26 cellular contexts compared by ENCODE assay signal in genomic region chr10:109166935-109167334, GRCh38.
DNase-seq lines count a peak whose midpoint lies in the region; ATAC-seq and TF ChIP-seq lines count a peak whose summit lies in the region.
"Had no signal": no experiment of that assay in that cellular context is flagged by ENCODE, and none has a peak within 500 bp of the region (broad histone marks: within the 10 kb centered on the region; RNA-seq: fewer than 3 reads in every experiment).

No MANE protein-coding gene starts in this region.

- H3K4me1 Mint-ChIP-seq in HFFc6 (ENCODE audit: low read depth): peaks cover 29% of the 10 kb centered on the region
- H3K4me1 Mint-ChIP-seq in naive thymus-derived CD4-positive, alpha-beta T cell: no peaks in the 10 kb centered on the region
- H3K4me1 Mint-ChIP-seq in natural killer cell treated with Interleukin-12 subunit alpha and Interleukin-12 subunit beta and Interleukin-15 and Interleukin-18, amount 100 ng/mL, for 72 hours (ENCODE audit: low read depth in 2 of 2): no peaks in the 10 kb centered on the region
- H3K4me1 Mint-ChIP-seq: IgD-negative memory B cell had no signal

- no peak for TF ChIP-seq CTCF in HFFc6 (IDR thresholded peaks at IDR 0.05)

- H3K27ac ChIP-seq in naive thymus-derived CD4-positive, alpha-beta T cell (ENCODE audit: low read depth, low read length): no peak overlapping the region
- H3K27ac ChIP-seq: BLaER1 treated with 17β-estradiol and CSF1 and Interleukin-3, amounts not matched to agents 10 nM and 100 nM; KMS-11; SJSA1 had no signal

- H3K36me3 ChIP-seq in adipocyte (ENCODE audit: control insufficient read depth, insufficient read depth, low read length, severe bottlenecking): no peaks in the 10 kb centered on the region
- H3K36me3 ChIP-seq in naive thymus-derived CD4-positive, alpha-beta T cell (ENCODE audit: control insufficient read depth in 2 of 3, insufficient read depth in 3 of 3, low read length in 3 of 3): no peaks in the 10 kb centered on the region
- H3K36me3 ChIP-seq: BLaER1 treated with 17β-estradiol and CSF1 and Interleukin-3, amounts not matched to agents 10 nM and 100 nM; SJSA1 had no signal

- no peaks in the 10 kb centered on the region for H3K27me3 ChIP-seq in adipocyte (replicated peaks; ENCODE audit: control insufficient read depth, insufficient read depth, low read length)
- no peaks in the 10 kb centered on the region for H3K27me3 ChIP-seq in naive thymus-derived CD4-positive, alpha-beta T cell (ENCODE audit: control insufficient read depth in 2 of 2, insufficient read depth in 2 of 2, low read length in 2 of 2)
- H3K27me3 ChIP-seq: BLaER1 treated with 17β-estradiol and CSF1 and Interleukin-3, amounts not matched to agents 10 nM and 100 nM; SJSA1 had no signal

- H3K36me3 Mint-ChIP-seq in HFFc6 (ENCODE audit: low read depth): 0 out of 2 replicates have a peak, but pooled peaks cover 6% of the 10 kb centered on the region
- H3K36me3 Mint-ChIP-seq in naive thymus-derived CD4-positive, alpha-beta T cell: peaks cover 0 to 7% (median 0%) of the 10 kb centered on the region in 5 donors
- H3K36me3 Mint-ChIP-seq in natural killer cell treated with Interleukin-12 subunit alpha and Interleukin-12 subunit beta and Interleukin-15 and Interleukin-18, amount 100 ng/mL, for 72 hours: peaks cover 5% of the 10 kb centered on the region
- H3K36me3 Mint-ChIP-seq: IgD-negative memory B cell had no signal

- no peaks in the 10 kb centered on the region for H3K9me3 ChIP-seq in adipocyte (ENCODE audit: control insufficient read depth, low read length)
- H3K9me3 ChIP-seq in naive thymus-derived CD4-positive, alpha-beta T cell (ENCODE audit: control insufficient read depth in 2 of 3, low read length in 3 of 3): no peaks in the 10 kb centered on the region
- H3K9me3 ChIP-seq: BLaER1 treated with 17β-estradiol and CSF1 and Interleukin-3, amounts not matched to agents 10 nM and 100 nM; SJSA1 had no signal

- DNase-seq in EH (ENCODE audit: low read depth): peak; percentile 51
- peak; percentile 33 for DNase-seq in HFFc6
- DNase-seq in adipocyte (ENCODE audit: low read depth): peak; percentile 21
- DNase-seq in naive thymus-derived CD4-positive, alpha-beta T cell: no peak
- no peak for DNase-seq in natural killer cell treated with Interleukin-12 subunit alpha and Interleukin-12 subunit beta and Interleukin-15 and Interleukin-18, amount 100 ng/mL, for 72 hours (ENCODE audit: low spot score)
- no peak for DNase-seq in activated CD4-positive, alpha-beta T cell treated with anti-CD3 and anti-CD28 coated beads for 48 hours
- no peak for DNase-seq in HPDE6-E6E7 (ENCODE audit: extremely low spot score)
- DNase-seq: AML-193; CD4-positive, alpha-beta T cell; H7; NCI-H1092 treated with DMSO at 0.1 percent for 48 hours; NCI-H1436 treated with DMSO at 0.1 percent for 48 hours; NCI-H187 treated with DMSO at 0.1 percent for 48 hours; NCI-H2171 treated with DMSO at 0.1 percent for 48 hours; NCI-H345; NCI-H524 treated with DMSO at 0.1 percent for 48 hours; NCI-H774; NK-92 treated with Interleukin-12 subunit alpha and Interleukin-12 subunit beta, amount 100 ng/mL, for 24 hours; Right ventricle myocardium superior; RPMI8226; T-helper 1 cell had no signal

- CTCF ChIA-PET in naive thymus-derived CD4-positive, alpha-beta T cell (lab: Charles Lee): no interaction called here

- H3K9ac ChIP-seq in adipocyte (ENCODE audit: low read length): no peak overlapping the region
- H3K9ac ChIP-seq: BLaER1 treated with 17β-estradiol and CSF1 and Interleukin-3, amounts not matched to agents 10 nM and 100 nM; KMS-11 had no signal

- H3K4me3 ChIP-seq in adipocyte (ENCODE audit: low read length): no peak overlapping the region
- no peak overlapping the region for H3K4me3 ChIP-seq in naive thymus-derived CD4-positive, alpha-beta T cell (ENCODE audit: low read length)
- H3K4me3 ChIP-seq: BLaER1 treated with 17β-estradiol and CSF1 and Interleukin-3, amounts not matched to agents 10 nM and 100 nM; SJSA1 had no signal

- H3K27me3 Mint-ChIP-seq in HFFc6 (ENCODE audit: insufficient read depth): no peaks in the 10 kb centered on the region
- H3K27me3 Mint-ChIP-seq in naive thymus-derived CD4-positive, alpha-beta T cell: no peaks in the 10 kb centered on the region
- H3K27me3 Mint-ChIP-seq in natural killer cell treated with Interleukin-12 subunit alpha and Interleukin-12 subunit beta and Interleukin-15 and Interleukin-18, amount 100 ng/mL, for 72 hours: no peaks in the 10 kb centered on the region
- H3K27me3 Mint-ChIP-seq: CD4-positive, alpha-beta T cell; IgD-negative memory B cell had no signal

- intact Hi-C loops in naive thymus-derived CD4-positive, alpha-beta T cell (cut with micrococcal nuclease): no loop called here

- no peaks in the 10 kb centered on the region for H3K9me3 Mint-ChIP-seq in HFFc6
- peaks cover 2 to 17% (median 8%) of the 10 kb centered on the region in 11 donors for H3K9me3 Mint-ChIP-seq in naive thymus-derived CD4-positive, alpha-beta T cell
- peaks cover 8% of the 10 kb centered on the region for H3K9me3 Mint-ChIP-seq in natural killer cell treated with Interleukin-12 subunit alpha and Interleukin-12 subunit beta and Interleukin-15 and Interleukin-18, amount 100 ng/mL, for 72 hours

- H3K27ac Mint-ChIP-seq in HFFc6: no peak overlapping the region
- H3K27ac Mint-ChIP-seq in naive thymus-derived CD4-positive, alpha-beta T cell: no peak overlapping the region
- no peak overlapping the region for H3K27ac Mint-ChIP-seq in natural killer cell treated with Interleukin-12 subunit alpha and Interleukin-12 subunit beta and Interleukin-15 and Interleukin-18, amount 100 ng/mL, for 72 hours
- H3K27ac Mint-ChIP-seq: CD4-positive, alpha-beta T cell; IgD-negative memory B cell; T-helper 2 cell treated with Interferon-gamma antibody and Interleukin-4, amounts not matched to agents 5 μg/mL and 100 μg/mL, for 36 hours had no signal

- ATAC-seq in naive thymus-derived CD4-positive, alpha-beta T cell: no peak
- ATAC-seq in natural killer cell treated with Interleukin-12 subunit alpha and Interleukin-12 subunit beta and Interleukin-15 and Interleukin-18, amount 100 ng/mL, for 72 hours: no peak

- no peak overlapping the region for H3K4me3 Mint-ChIP-seq in HFFc6
- no peak overlapping the region for H3K4me3 Mint-ChIP-seq in naive thymus-derived CD4-positive, alpha-beta T cell
- H3K4me3 Mint-ChIP-seq in natural killer cell treated with Interleukin-12 subunit alpha and Interleukin-12 subunit beta and Interleukin-15 and Interleukin-18, amount 100 ng/mL, for 72 hours: no peak overlapping the region
- H3K4me3 Mint-ChIP-seq: CD4-positive, alpha-beta T cell; IgD-negative memory B cell; T-helper 2 cell treated with Interferon-gamma antibody and Interleukin-4, amounts not matched to agents 5 μg/mL and 100 μg/mL, for 36 hours had no signal

- POLR2A ChIA-PET in naive thymus-derived CD4-positive, alpha-beta T cell (lab: Charles Lee): no interaction called here

- no peaks in the 10 kb centered on the region for H3K4me1 ChIP-seq in adipocyte (ENCODE audit: control insufficient read depth, insufficient read depth, low read length)
- H3K4me1 ChIP-seq in naive thymus-derived CD4-positive, alpha-beta T cell (ENCODE audit: control insufficient read depth in 2 of 2, insufficient read depth in 2 of 2, low read length in 2 of 2): no peaks in the 10 kb centered on the region
- H3K4me1 ChIP-seq: BLaER1 treated with 17β-estradiol and CSF1 and Interleukin-3, amounts not matched to agents 10 nM and 100 nM; SJSA1 had no signal

Comparison
In these comparisons a context has a peak if more than half of its experiments do, and no peak if none do; other contexts are left out.
1. DNase-seq: peak in EH (single experiment), HFFc6 (single experiment) and adipocyte (single experiment); none in naive thymus-derived CD4-positive, alpha-beta T cell (0 of 9), natural killer cell treated with Interleukin-12 subunit alpha and Interleukin-12 subunit beta and Interleukin-15 and Interleukin-18, amount 100 ng/mL, for 72 hours (single experiment), activated CD4-positive, alpha-beta T cell treated with anti-CD3 and anti-CD28 coated beads for 48 hours (single experiment) and HPDE6-E6E7 (single experiment).